20 cellular contexts compared by ENCODE assay signal in the genomic region with DNA sequence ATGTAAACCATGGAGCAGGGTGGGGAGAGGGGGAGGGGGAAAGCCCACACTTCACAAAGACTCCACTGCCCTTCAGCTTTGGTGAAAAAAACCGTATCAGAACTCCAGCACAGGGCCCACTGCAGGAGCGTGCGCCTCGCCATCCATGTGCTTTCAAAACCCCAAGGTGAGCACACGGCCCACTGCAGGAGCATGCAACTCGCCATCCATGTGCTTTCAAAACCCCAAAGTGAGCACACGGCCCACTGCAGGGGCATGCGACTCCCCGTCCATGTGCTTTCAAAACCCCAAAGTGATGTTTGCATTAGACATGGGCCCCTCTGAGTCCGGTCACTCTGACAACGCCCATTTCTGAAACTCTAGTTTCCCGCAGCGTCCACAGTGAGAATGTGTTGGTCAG.
"Had no signal": no experiment of that assay in that cellular context is flagged by ENCODE, and none has a peak within 500 bp of the region (broad histone marks: within the 10 kb centered on the region; RNA-seq: fewer than 3 reads in every experiment).

No MANE protein-coding gene starts in this region.

- DNase-seq: activated CD4-positive, alpha-beta memory T cell treated with anti-CD3 and anti-CD28 coated beads for 36 hours; activated naive CD4-positive, alpha-beta T cell treated with Interleukin-2 at 50 U/mL for 16 hours; activated T-cell treated with anti-CD3 and anti-CD28 coated beads, Interleukin-2, amount 50 U/mL, for 1 hour; aorta; brain microvascular endothelial cell; central memory CD4-positive, alpha-beta T cell; dorsolateral prefrontal cortex; foreskin melanocyte; hypothalamus; islet precursor cell; left colon; stimulated activated CD4-positive, alpha-beta T cell treated with anti-CD3 and anti-CD28 coated beads, Interleukin-12 subunit alpha, Interleukin-12 subunit beta, amount 100 ng/mL, for 4 hours; stimulated activated CD4-positive, alpha-beta T cell treated with anti-CD3 and anti-CD28 coated beads, Interleukin-1b, Interleukin-23, amount 100 ng/mL, for 48 hours; stimulated activated CD8-positive, alpha-beta memory T cell treated with anti-CD3 and anti-CD28 coated beads, Interleukin-4, amount 100 ng/mL, for 48 hours; stimulated activated naive CD4-positive, alpha-beta T cell treated with Interleukin-2 at 50 U/mL for 16 hours; thyroid gland had no signal

- H3K27ac ChIP-seq: brain microvascular endothelial cell, thyroid gland had no signal

- H3K9me3 ChIP-seq: thyroid gland had no signal

- H3K27me3 ChIP-seq: brain microvascular endothelial cell, dorsolateral prefrontal cortex, thyroid gland had no signal

- H3K9me3 Mint-ChIP-seq: activated CD4-positive, alpha-beta memory T cell treated with anti-CD3 and anti-CD28 coated beads for 36 hours; activated T-helper 17 cell treated with anti-CD3 and anti-CD28 coated beads, Interleukin-2, amount 50 U/mL, for 72 hours; nephron; T-helper 1 cell treated with Interleukin-12 subunit alpha and Interleukin-12 subunit beta and Interleukin-4 antibody, amounts not matched to agents 30 μg/mL and 1 μg/mL, for 36 hours had no signal

- H3K4me3 ChIP-seq: dorsolateral prefrontal cortex, lung, thyroid gland had no signal

- H3K4me3 Mint-ChIP-seq: activated CD4-positive, alpha-beta memory T cell treated with anti-CD3 and anti-CD28 coated beads for 36 hours; activated T-helper 17 cell treated with anti-CD3 and anti-CD28 coated beads, Interleukin-2, amount 50 U/mL, for 72 hours; nephron; T-helper 1 cell treated with Interleukin-12 subunit alpha and Interleukin-12 subunit beta and Interleukin-4 antibody, amounts not matched to agents 30 μg/mL and 1 μg/mL, for 36 hours had no signal

- ATAC-seq: activated T-helper 17 cell treated with anti-CD3 and anti-CD28 coated beads, Interleukin-2, amount 50 U/mL, for 72 hours; left colon had no signal

- H3K27me3 Mint-ChIP-seq: activated CD4-positive, alpha-beta memory T cell treated with anti-CD3 and anti-CD28 coated beads for 36 hours; activated T-helper 17 cell treated with anti-CD3 and anti-CD28 coated beads, Interleukin-2, amount 50 U/mL, for 72 hours had no signal

- H3K27ac Mint-ChIP-seq: activated T-helper 17 cell treated with anti-CD3 and anti-CD28 coated beads, Interleukin-2, amount 50 U/mL, for 72 hours; nephron; T-helper 1 cell treated with Interleukin-12 subunit alpha and Interleukin-12 subunit beta and Interleukin-4 antibody, amounts not matched to agents 30 μg/mL and 1 μg/mL, for 36 hours had no signal
